7 cellular contexts compared by ENCODE assay signal in genomic region chr16:31177136-31177535, GRCh38. TPM values are rescaled to one million over a fixed set of nuclear protein-coding genes. Genes with fewer than 3 reads are reported as not detected.
A peak's percentile ranks its signal among the peaks of the same experiment; 100 is the strongest.
DNase-seq lines count a peak whose midpoint lies in the region; ATAC-seq and TF ChIP-seq lines count a peak whose summit lies in the region.
"Had no signal": no experiment of that assay in that cellular context is flagged by ENCODE, and none has a peak within 500 bp of the region (broad histone marks: within the 10 kb centered on the region; RNA-seq: fewer than 3 reads in every experiment).

No MANE protein-coding gene starts in this region.

- peaks cover 8 to 15% (median 14%) of the 10 kb centered on the region in 11 experiments for H3K36me3 ChIP-seq in BLaER1 treated with 17β-estradiol and CSF1 and Interleukin-3, amounts not matched to agents 10 nM and 100 nM
- no peaks in the 10 kb centered on the region for H3K36me3 ChIP-seq in thyroid gland
- no peaks in the 10 kb centered on the region for H3K36me3 ChIP-seq in right atrium auricular region

- peaks cover 30 to 43% (median 34%) of the 10 kb centered on the region in 10 experiments for H3K4me1 ChIP-seq in BLaER1 treated with 17β-estradiol and CSF1 and Interleukin-3, amounts not matched to agents 10 nM and 100 nM
- H3K4me1 ChIP-seq in thyroid gland (peaks cover 10 to 19% of the 10 kb centered on the region in 2 donors), right atrium auricular region (peaks cover 0 to 22% of the 10 kb centered on the region in 2 donors)

- TF ChIP-seq POLR2A in thyroid gland (IDR thresholded peaks at IDR 0.05) = no peak

- DNase-seq in OCI-M1 (lab: John Stamatoyannopoulos, UW) (peak; percentile 40), cardiac fibroblast (ENCODE audit: low read depth in 2 of 2) (peak; percentile 36 to 37), thyroid gland (no peak), right atrium auricular region (ENCODE audit: low spot score) (no peak)
- DNase-seq: KG1 had no signal

- 54 to 60% methylated on average over 3 of the region's 3 CpGs for WGBS in thyroid gland, 2 donors

- no peak for TF ChIP-seq CTCF in cardiac fibroblast (IDR thresholded peaks at IDR 0.05; ENCODE audit: low read depth, low read length)
- TF ChIP-seq CTCF in thyroid gland (IDR thresholded peaks at IDR 0.05) = no peak
- TF ChIP-seq CTCF in right atrium auricular region (IDR thresholded peaks at IDR 0.05) = no peak

- no peak overlapping the region for H3K27ac ChIP-seq in BLaER1 treated with 17β-estradiol and CSF1 and Interleukin-3, amounts not matched to agents 10 nM and 100 nM
- H3K27ac ChIP-seq in thyroid gland (no peak overlapping the region), right atrium auricular region (no peak overlapping the region)

- peaks cover 15 to 36% (median 22%) of the 10 kb centered on the region in 11 experiments for H4K20me1 ChIP-seq in BLaER1 treated with 17β-estradiol and CSF1 and Interleukin-3, amounts not matched to agents 10 nM and 100 nM

- no peak overlapping the region for H3K4me3 ChIP-seq in BLaER1 treated with 17β-estradiol and CSF1 and Interleukin-3, amounts not matched to agents 10 nM and 100 nM
- H3K4me3 ChIP-seq in cardiac fibroblast (replicated peaks in 1 of 2; ENCODE audit: low read depth in 2 of 2, low read length in 2 of 2) (no peak overlapping the region), thyroid gland (replicated peaks in 1 of 3) (no peak overlapping the region), right atrium auricular region (no peak overlapping the region)

- no peaks in the 10 kb centered on the region for H3K9me3 ChIP-seq in BLaER1 treated with 17β-estradiol and CSF1 and Interleukin-3, amounts not matched to agents 10 nM and 100 nM (replicated peaks in 1 of 11)
- no peaks in the 10 kb centered on the region for H3K9me3 ChIP-seq in thyroid gland
- no peaks in the 10 kb centered on the region for H3K9me3 ChIP-seq in right atrium auricular region

- no peaks in the 10 kb centered on the region for H3K27me3 ChIP-seq in BLaER1 treated with 17β-estradiol and CSF1 and Interleukin-3, amounts not matched to agents 10 nM and 100 nM
- H3K27me3 ChIP-seq in thyroid gland = no peaks in the 10 kb centered on the region
- no peaks in the 10 kb centered on the region for H3K27me3 ChIP-seq in right atrium auricular region

- no peak overlapping the region for H3K9ac ChIP-seq in BLaER1 treated with 17β-estradiol and CSF1 and Interleukin-3, amounts not matched to agents 10 nM and 100 nM

- ATAC-seq in GM18867 (IDR thresholded peaks at IDR 0.05; ENCODE audit: unreplicated experiment) = no peak

- H3K4me2 ChIP-seq in BLaER1 treated with 17β-estradiol and CSF1 and Interleukin-3, amounts not matched to agents 10 nM and 100 nM = peak overlapping the region; percentile 29 to 82 (median 61)

- intact Hi-C loops in thyroid gland (cut with DNase I) = loop anchor here (10.0 kb wide), 1 partner anchor 82 kb away; the partner anchor contains the start of gene VKORC1

RNA-seq across cellular contexts. Expression of gene FUS, which starts 2.8 kb away (rescaled TPM):
- 10 to 100 TPM; 41.7 to 88.5 (median 70.5) TPM for total RNA-seq in thyroid gland
- 10 to 100 TPM; 16.9 to 34.3 TPM for total RNA-seq in right atrium auricular region

RNA-seq across cellular contexts. Expression of gene PYCARD, which starts 25.4 kb away (rescaled TPM):
- total RNA-seq in thyroid gland (10 to 100 TPM in 2 of 4 donors, 1 to 10 TPM in 2; 4.8 to 21.4 (median 12.4) TPM), right atrium auricular region (10 to 100 TPM in 1 of 2 donors, 1 to 10 TPM in 1; 7.9 to 13.8 TPM)

RNA-seq across cellular contexts. Expression of gene PRSS36, which starts 27.3 kb away (rescaled TPM):
- 1 to 10 TPM; 1.4 to 6.6 (median 3.0) TPM for total RNA-seq in thyroid gland
- 1 to 10 TPM; 1.3 to 1.9 TPM for total RNA-seq in right atrium auricular region

RNA-seq across cellular contexts. Expression of gene TRIM72, which starts 36.8 kb away (rescaled TPM):
- total RNA-seq in thyroid gland (under 1 TPM in 2 of 4 donors, not detected in 2; under 0.01 to 0.11 TPM), right atrium auricular region (under 1 TPM; 0.04 to 0.11 TPM)

RNA-seq across cellular contexts. Expression of gene PYDC1, which starts 39.8 kb away (rescaled TPM):
- total RNA-seq in thyroid gland (not detected), right atrium auricular region (not detected)

Comparison
In these comparisons a context has a peak if more than half of its experiments do, and no peak if none do; other contexts are left out.
1. DNase-seq: peak in OCI-M1 (single experiment) and cardiac fibroblast (2 of 2); none in thyroid gland (0 of 2) and right atrium auricular region (single experiment).